Comparison of ENCODE assay signal across 23 cellular contexts in genomic region chr7:20470082-20470481, GRCh38.
A peak's percentile ranks its signal among the peaks of the same experiment; 100 is the strongest.
DNase-seq lines count a peak whose midpoint lies in the region; FAIRE-seq and TF ChIP-seq lines count a peak whose summit lies in the region.
"Had no signal": no experiment of that assay in that cellular context is flagged by ENCODE, and none has a peak within 500 bp of the region (broad histone marks: within the 10 kb centered on the region; RNA-seq: fewer than 3 reads in every experiment).

No MANE protein-coding gene starts in this region.

- peaks cover 5% of the 10 kb centered on the region for H3K36me3 Mint-ChIP-seq in dendritic cell treated with granulocyte-macrophage colony-stimulating factor and Interleukin-4, amounts not matched to agents 40 ng/mL and 50 ng/mL, for 4 days (ENCODE audit: low read depth)
- H3K36me3 Mint-ChIP-seq in immature natural killer cell = peaks cover 0 to under 1% (median 0%) of the 10 kb centered on the region in 3 donors
- H3K36me3 Mint-ChIP-seq: CD4-positive, CD25-positive, alpha-beta regulatory T cell; CD8-positive, alpha-beta memory T cell had no signal

- TF ChIP-seq CTCF in neutrophil (IDR thresholded peaks at IDR 0.05) = no peak

- H3K4me3 ChIP-seq in neutrophil (ENCODE audit: low read depth in 1 of 2, low read length in 1 of 2) = no peak overlapping the region
- H3K4me3 ChIP-seq: BLaER1 treated with 17β-estradiol and CSF1 and Interleukin-3, amounts not matched to agents 10 nM and 100 nM; GM23248; HAP-1 had no signal

- peak overlapping the region; percentile 78 for H3K27ac ChIP-seq in neutrophil
- H3K27ac ChIP-seq: 22Rv1, GM23248, HL-60 had no signal

- no peak for DNase-seq in NCI-H2081 treated with DMSO at 0.1 percent for 48 hours (lab: John Stamatoyannopoulos, UW)
- no peak for DNase-seq in immature natural killer cell
- no peak for DNase-seq in NCI-H2081 (lab: John Stamatoyannopoulos, UW)
- no peak for DNase-seq in activated CD8-positive, alpha-beta memory T cell treated with anti-CD3 and anti-CD28 coated beads, Interleukin-2, amount 50 U/mL, for 48 hours
- DNase-seq: CD4-positive, CD25-positive, alpha-beta regulatory T cell; CD8-positive, alpha-beta memory T cell; COR-L47; DMS 273 treated with DMSO at 0.1 percent for 48 hours; DMS53; DND-41; EL; GM23248 had no signal

- peaks cover 60% of the 10 kb centered on the region for H3K4me1 Mint-ChIP-seq in dendritic cell treated with granulocyte-macrophage colony-stimulating factor and Interleukin-4, amounts not matched to agents 40 ng/mL and 50 ng/mL, for 4 days (ENCODE audit: low read depth)
- H3K4me1 Mint-ChIP-seq in immature natural killer cell = no peaks in the 10 kb centered on the region
- H3K4me1 Mint-ChIP-seq: B cell; CD4-positive, CD25-positive, alpha-beta regulatory T cell; CD8-positive, alpha-beta memory T cell had no signal

- H3K27ac Mint-ChIP-seq in dendritic cell treated with granulocyte-macrophage colony-stimulating factor and Interleukin-4, amounts not matched to agents 40 ng/mL and 50 ng/mL, for 4 days = peak overlapping the region; percentile 80
- H3K27ac Mint-ChIP-seq in immature natural killer cell = no peak overlapping the region
- H3K27ac Mint-ChIP-seq: B cell; CD4-positive, CD25-positive, alpha-beta regulatory T cell; CD8-positive, alpha-beta memory T cell had no signal

- H3K36me3 ChIP-seq in neutrophil = no peaks in the 10 kb centered on the region
- H3K36me3 ChIP-seq: BLaER1 treated with 17β-estradiol and CSF1 and Interleukin-3, amounts not matched to agents 10 nM and 100 nM; HAP-1 had no signal

- H3K27me3 Mint-ChIP-seq in dendritic cell treated with granulocyte-macrophage colony-stimulating factor and Interleukin-4, amounts not matched to agents 40 ng/mL and 50 ng/mL, for 4 days = no peaks in the 10 kb centered on the region
- peaks cover 0 to 6% (median 0%) of the 10 kb centered on the region in 3 donors for H3K27me3 Mint-ChIP-seq in immature natural killer cell (ENCODE audit: low read depth in 3 of 3)
- H3K27me3 Mint-ChIP-seq: CD4-positive, CD25-positive, alpha-beta regulatory T cell; CD8-positive, alpha-beta memory T cell had no signal

- H3K9me3 Mint-ChIP-seq in dendritic cell treated with granulocyte-macrophage colony-stimulating factor and Interleukin-4, amounts not matched to agents 40 ng/mL and 50 ng/mL, for 4 days = peaks cover 13% of the 10 kb centered on the region
- H3K9me3 Mint-ChIP-seq in immature natural killer cell = peaks cover 0 to 15% (median 3%) of the 10 kb centered on the region in 6 donors

- no peaks in the 10 kb centered on the region for H3K27me3 ChIP-seq in neutrophil
- H3K27me3 ChIP-seq: BLaER1 treated with 17β-estradiol and CSF1 and Interleukin-3, amounts not matched to agents 10 nM and 100 nM had no signal

- no peak overlapping the region for H3K4me3 Mint-ChIP-seq in dendritic cell treated with granulocyte-macrophage colony-stimulating factor and Interleukin-4, amounts not matched to agents 40 ng/mL and 50 ng/mL, for 4 days
- no peak overlapping the region for H3K4me3 Mint-ChIP-seq in immature natural killer cell
- H3K4me3 Mint-ChIP-seq: B cell; CD4-positive, CD25-positive, alpha-beta regulatory T cell; CD8-positive, alpha-beta memory T cell had no signal

- FAIRE-seq in A204.1 (lab: Jason Lieb, UNC) (peak; percentile 91), TTC549 (lab: Jason Lieb, UNC) (peak; percentile 71)
- FAIRE-seq: GM12891, GM18507 had no signal

- H3K9me3 ChIP-seq in neutrophil = no peaks in the 10 kb centered on the region
- H3K9me3 ChIP-seq: HAP-1 had no signal

- intact Hi-C loops in dendritic cell treated with granulocyte-macrophage colony-stimulating factor and Interleukin-4, amounts not matched to agents 40 ng/mL and 50 ng/mL, for 4 days (cut with micrococcal nuclease) = no loop called here

- H3K4me1 ChIP-seq in neutrophil (ENCODE audit: control insufficient read depth in 1 of 2, insufficient read depth in 1 of 2, low read depth in 1 of 2, low read length in 1 of 2) = peaks cover 0 to 43% of the 10 kb centered on the region in 2 experiments
